In genomic region chr2:172806426-172807008, GRCh38 we compare ENCODE assay signal across 8 cellular contexts.
A peak's percentile ranks its signal among the peaks of the same experiment; 100 is the strongest.
DNase-seq lines count a peak whose midpoint lies in the region; ATAC-seq, FAIRE-seq and TF ChIP-seq lines count a peak whose summit lies in the region.

No MANE protein-coding gene starts in this region.

- H3K79me2 ChIP-seq in keratinocyte (ENCODE audit: control insufficient read depth, insufficient read depth, low read length): no peaks in the 10 kb centered on the region

- in situ Hi-C loops in brain microvascular endothelial cell (cut with HindIII; ENCODE audit: low pct_ligation_motif_present, low sequenced_read_pairs): loop anchor here (25.0 kb wide), 1 partner anchor 406 kb away; no protein-coding TSS in a partner anchor

- H3K27me3 ChIP-seq in H7 (ENCODE audit: control insufficient read depth, insufficient read depth, low read length) (no peaks in the 10 kb centered on the region), brain microvascular endothelial cell (replicated peaks) (no peaks in the 10 kb centered on the region), keratinocyte (ENCODE audit: control insufficient read depth, extremely low read depth, insufficient read depth, low read length) (no peaks in the 10 kb centered on the region), upper lobe of left lung (no peaks in the 10 kb centered on the region)

- no peak for TF ChIP-seq POLR2A in upper lobe of left lung (IDR thresholded peaks at IDR 0.05)

- TF ChIP-seq CTCF in brain microvascular endothelial cell (IDR thresholded peaks at IDR 0.05; ENCODE audit: low read depth, low read length, missing control alignments) (peak; percentile 78), keratinocyte (optimal IDR thresholded peaks at IDR 0.05 in 1 of 3, IDR thresholded peaks at IDR 0.05 in 1 of 3, conservative IDR thresholded peaks at IDR 0.05 in 1 of 3; ENCODE audit: extremely low read depth in 1 of 3, insufficient read depth in 2 of 3, low read length in 3 of 3) (peak; percentile 44 to 90 (median 75)), upper lobe of left lung (IDR thresholded peaks at IDR 0.05) (peak; percentile 53 to 84 (median 76))

- TF ChIP-seq EP300 in upper lobe of left lung (IDR thresholded peaks at IDR 0.05): no peak

- ATAC-seq in upper lobe of left lung (ENCODE audit: low FRiP score in 2 of 2) (peak in 1 of 2 donors; percentile 58), HG02588 (IDR thresholded peaks at IDR 0.05; ENCODE audit: unreplicated experiment) (no peak), HG02840 (IDR thresholded peaks at IDR 0.05; ENCODE audit: low FRiP score, unreplicated experiment) (no peak)

- peak overlapping the region; percentile 87 for H2AFZ ChIP-seq in keratinocyte (ENCODE audit: control insufficient read depth, low read length)

- FAIRE-seq in keratinocyte (lab: Jason Lieb, UNC): peak; percentile 90

- DNase-seq in Ammon's horn (ENCODE audit: low spot score) (peak; percentile 66), H7 (peak; percentile 37), NCI-H524 treated with DMSO at 0.1 percent for 48 hours (lab: John Stamatoyannopoulos, UW) (peak; percentile 33), brain microvascular endothelial cell (peak; percentile 36), keratinocyte (ENCODE audit: low read depth, low spot score) (no peak), upper lobe of left lung (no peak)

- peak overlapping the region; percentile 65 for H3K4me2 ChIP-seq in keratinocyte (ENCODE audit: control insufficient read depth, extremely low read depth, insufficient read depth, low read depth, low read length)

- H3K36me3 ChIP-seq in H7 (replicated peaks; ENCODE audit: control insufficient read depth, insufficient read depth, low read length): no peaks in the 10 kb centered on the region
- no peaks in the 10 kb centered on the region for H3K36me3 ChIP-seq in brain microvascular endothelial cell (replicated peaks)
- H3K36me3 ChIP-seq in keratinocyte (ENCODE audit: control insufficient read depth in 2 of 2, extremely low read depth in 1 of 2, insufficient read depth in 2 of 2, low read length in 2 of 2): no peaks in the 10 kb centered on the region
- no peaks in the 10 kb centered on the region for H3K36me3 ChIP-seq in upper lobe of left lung

- dilution Hi-C loops in keratinocyte (cut with MboI; ENCODE audit: extremely low pct_ligation_motif_present, low sequenced_read_pairs): loop anchor here (25.0 kb wide), 1 partner anchor 106 kb away; no protein-coding TSS in a partner anchor

- H3K4me1 ChIP-seq in keratinocyte (ENCODE audit: control insufficient read depth, extremely low read depth, insufficient read depth, low read length): peaks cover 14% of the 10 kb centered on the region
- H3K4me1 ChIP-seq in upper lobe of left lung: peaks cover 0 to 4% (median 0%) of the 10 kb centered on the region in 4 donors

- WGBS in upper lobe of left lung, 2 donors: 35 to 37% methylated on average over 5 of the region's 5 CpGs

- no peak overlapping the region for H3K4me3 ChIP-seq in H7 (ENCODE audit: insufficient read depth, low read depth, low read length)
- H3K4me3 ChIP-seq in brain microvascular endothelial cell (ENCODE audit: low read depth, low read length): no peak overlapping the region
- peak overlapping the region in 1 of 3 experiments; percentile 15 for H3K4me3 ChIP-seq in keratinocyte (ENCODE audit: control insufficient read depth in 2 of 3, extremely low read depth in 1 of 3, insufficient read depth in 2 of 3, low read depth in 1 of 3, low read length in 3 of 3)
- no peak overlapping the region for H3K4me3 ChIP-seq in upper lobe of left lung

- H3K27ac ChIP-seq in brain microvascular endothelial cell (no peak overlapping the region), keratinocyte (ENCODE audit: control insufficient read depth, insufficient read depth, low read length) (peak overlapping the region; percentile 19), upper lobe of left lung (no peak overlapping the region)

- H3K9ac ChIP-seq in keratinocyte (ENCODE audit: control insufficient read depth, extremely low read depth, insufficient read depth, low read length): no peak overlapping the region

- H4K20me1 ChIP-seq in keratinocyte (ENCODE audit: control insufficient read depth, extremely low read depth, insufficient read depth, low read length): no peaks in the 10 kb centered on the region

- H3K9me3 ChIP-seq in keratinocyte (ENCODE audit: control insufficient read depth, low read depth, low read length) (peaks cover 5% of the 10 kb centered on the region), upper lobe of left lung (peaks cover 0 to 12% (median 7%) of the 10 kb centered on the region in 4 donors)

- no peaks in the 10 kb centered on the region for H3K9me1 ChIP-seq in keratinocyte (ENCODE audit: control insufficient read depth, extremely low read depth, insufficient read depth, low read length)

Comparison
In these comparisons a context has a peak if more than half of its experiments do, and no peak if none do; other contexts are left out.
1. DNase-seq: peak in Ammon's horn (single experiment), H7 (single experiment), NCI-H524 treated with DMSO at 0.1 percent for 48 hours (single experiment) and brain microvascular endothelial cell (single experiment); none in keratinocyte (single experiment) and upper lobe of left lung (0 of 2).
2. Peak in every context shown above with its lines, with median percentiles within 50 percentile points of each other: CTCF ChIP-seq.